ENCODE assay signal across 21 cellular contexts in genomic region chr11:66468691-66469090, GRCh38. TPM values are rescaled to one million over a fixed set of nuclear protein-coding genes. Genes with fewer than 3 reads are reported as not detected.
DNase-seq lines count a peak whose midpoint lies in the region; ATAC-seq and TF ChIP-seq lines count a peak whose summit lies in the region.
"Had no signal": no experiment of that assay in that cellular context is flagged by ENCODE, and none has a peak within 500 bp of the region (broad histone marks: within the 10 kb centered on the region; RNA-seq: fewer than 3 reads in every experiment).

No MANE protein-coding gene starts in this region.

- peaks cover 27% of the 10 kb centered on the region for H3K4me1 Mint-ChIP-seq in CD4-positive, alpha-beta T cell (ENCODE audit: low read depth)
- H3K4me1 Mint-ChIP-seq in activated CD8-positive, alpha-beta T cell treated with anti-CD3 and anti-CD28 coated beads, Interleukin-2, amount 10 ng/mL, durations not matched to agents 7 days and 5 days (ENCODE audit: low read depth) = peaks cover 29% of the 10 kb centered on the region
- peaks cover 8 to 32% (median 19%) of the 10 kb centered on the region in 4 donors for H3K4me1 Mint-ChIP-seq in naive thymus-derived CD8-positive, alpha-beta T cell

- no peak overlapping the region for H3K27ac ChIP-seq in A673 (ENCODE audit: low read depth, low read length, poor library complexity, severe bottlenecking)
- H3K27ac ChIP-seq in CD4-positive, alpha-beta T cell (ENCODE audit: low read depth, low read length) = no peak overlapping the region
- no peak overlapping the region for H3K27ac ChIP-seq in Karpas-422 (ENCODE audit: low read length)
- H3K27ac ChIP-seq: sigmoid colon had no signal

- H3K9ac ChIP-seq in Karpas-422 (ENCODE audit: low read length) = no peak overlapping the region

- H3K4me2 ChIP-seq in Karpas-422 (ENCODE audit: low read depth, low read length, poor library complexity, severe bottlenecking) = no peak overlapping the region

- H3K9me3 ChIP-seq in A673 (ENCODE audit: low read depth, low read length, poor library complexity, severe bottlenecking) (no peaks in the 10 kb centered on the region), Karpas-422 (ENCODE audit: low read length) (no peaks in the 10 kb centered on the region)
- no peaks in the 10 kb centered on the region for H3K9me3 ChIP-seq in CD4-positive, alpha-beta T cell (ENCODE audit: control insufficient read depth, low read length)
- H3K9me3 ChIP-seq: sigmoid colon had no signal

- TF ChIP-seq CTCF in A673 (conservative IDR thresholded peaks at IDR 0.05; ENCODE audit: low read depth, low read length) = no peak
- no peak for TF ChIP-seq CTCF in CD4-positive, alpha-beta T cell (IDR thresholded peaks at IDR 0.05)

- POLR2A ChIA-PET in A673 (lab: Charles Lee; ENCODE audit: low non-redundant PET) = no interaction called here
- POLR2A ChIA-PET in CD4-positive, alpha-beta T cell (lab: Charles Lee) = interaction anchor here (4.3 to 4.9 kb wide), 2 partner anchors 11 to 30 kb away, joined by 35 to 88 read pairs; partner anchors contain the start of genes DPP3 and MRPL11
- POLR2A ChIA-PET in activated CD8-positive, alpha-beta T cell treated with anti-CD3 and anti-CD28 coated beads, Interleukin-2, amount 10 ng/mL, durations not matched to agents 7 days and 5 days (lab: Charles Lee) = interaction anchor here (4.5 kb wide), 1 partner anchor 11 kb away, joined by 22 read pairs; the partner anchor contains the start of gene DPP3
- POLR2A ChIA-PET in naive thymus-derived CD8-positive, alpha-beta T cell (lab: Charles Lee) = interaction anchor here (5.4 kb wide), 1 partner anchor 11 kb away, joined by 46 read pairs; the partner anchor contains the start of gene DPP3

- peaks cover 16% of the 10 kb centered on the region for H3K36me3 Mint-ChIP-seq in CD4-positive, alpha-beta T cell (ENCODE audit: low read depth)
- no peaks in the 10 kb centered on the region for H3K36me3 Mint-ChIP-seq in activated CD8-positive, alpha-beta T cell treated with anti-CD3 and anti-CD28 coated beads, Interleukin-2, amount 10 ng/mL, durations not matched to agents 7 days and 5 days (ENCODE audit: low read depth)
- H3K36me3 Mint-ChIP-seq in naive thymus-derived CD8-positive, alpha-beta T cell = peaks cover 0 to 2% (median 0%) of the 10 kb centered on the region in 3 donors

- H3K9me3 Mint-ChIP-seq in CD4-positive, alpha-beta T cell = no peaks in the 10 kb centered on the region
- H3K9me3 Mint-ChIP-seq in activated CD8-positive, alpha-beta T cell treated with anti-CD3 and anti-CD28 coated beads, Interleukin-2, amount 10 ng/mL, durations not matched to agents 7 days and 5 days (ENCODE audit: insufficient read depth) = no peaks in the 10 kb centered on the region
- H3K9me3 Mint-ChIP-seq in naive thymus-derived CD8-positive, alpha-beta T cell = no peaks in the 10 kb centered on the region

- H2AFZ ChIP-seq in Karpas-422 (ENCODE audit: low read length) = no peak overlapping the region

- intact Hi-C loops in A673 (cut with micrococcal nuclease; ENCODE audit: unreplicated experiment) = no loop called here
- intact Hi-C loops in CD4-positive, alpha-beta T cell (cut with DNase I, micrococcal nuclease) = loop anchor here in 1 of 2 experiments (5.0 kb wide), 2 partner anchors 149 to 946 kb away; partner anchors contain the start of gene RBM14

- H3K36me3 ChIP-seq in A673 (ENCODE audit: insufficient read depth, low read length, poor library complexity, severe bottlenecking) (peaks cover 5% of the 10 kb centered on the region), Karpas-422 (ENCODE audit: insufficient read depth, low read length) (no peaks in the 10 kb centered on the region)

- no peaks in the 10 kb centered on the region for H3K27me3 ChIP-seq in A673 (replicated peaks; ENCODE audit: insufficient read depth, low read depth, low read length, poor library complexity)
- no peaks in the 10 kb centered on the region for H3K27me3 ChIP-seq in CD4-positive, alpha-beta T cell (ENCODE audit: control insufficient read depth, insufficient read depth, low read length)
- no peaks in the 10 kb centered on the region for H3K27me3 ChIP-seq in Karpas-422 (ENCODE audit: low read length)
- H3K27me3 ChIP-seq: sigmoid colon had no signal

- TSS peak; percentile 38 for BruUV-seq in A673 (replicated peaks; lab: Mats Ljungman, UMichigan)

- H3K4me3 Mint-ChIP-seq in CD4-positive, alpha-beta T cell = peak overlapping the region; percentile 92
- peak overlapping the region; percentile 81 for H3K4me3 Mint-ChIP-seq in activated CD8-positive, alpha-beta T cell treated with anti-CD3 and anti-CD28 coated beads, Interleukin-2, amount 10 ng/mL, durations not matched to agents 7 days and 5 days
- peak overlapping the region in 9 of 10 donors; percentile 50 to 92 (median 86) for H3K4me3 Mint-ChIP-seq in naive thymus-derived CD8-positive, alpha-beta T cell

- no peaks in the 10 kb centered on the region for H3K4me1 ChIP-seq in A673 (ENCODE audit: insufficient read depth, low read length, poor library complexity, severe bottlenecking)
- H3K4me1 ChIP-seq in Karpas-422 (ENCODE audit: low read length) = peaks cover 27% of the 10 kb centered on the region

- CTCF ChIA-PET in A673 (lab: Charles Lee) = no interaction called here
- CTCF ChIA-PET in CD4-positive, alpha-beta T cell (lab: Charles Lee) = interaction anchor here (1.3 kb wide), 2 partner anchors 10 to 30 kb away, joined by 4 to 5 read pairs; partner anchors contain the start of gene MRPL11
- CTCF ChIA-PET in activated CD8-positive, alpha-beta T cell treated with anti-CD3 and anti-CD28 coated beads, Interleukin-2, amount 10 ng/mL, durations not matched to agents 7 days and 5 days (lab: Charles Lee) = interaction anchor here (0.8 to 3.9 kb wide), 7 partner anchors 9 to 194 kb away, joined by 3 to 16 read pairs (median 3); partner anchors contain the start of gene DPP3

- no peak for ATAC-seq in CD4-positive, alpha-beta T cell (ENCODE audit: poor library complexity)
- no peak for ATAC-seq in activated CD8-positive, alpha-beta T cell treated with anti-CD3 and anti-CD28 coated beads, Interleukin-2, amount 10 ng/mL, durations not matched to agents 7 days and 5 days
- no peak for ATAC-seq in naive thymus-derived CD8-positive, alpha-beta T cell

- no peaks in the 10 kb centered on the region for H3K9me2 ChIP-seq in Karpas-422 (replicated peaks; ENCODE audit: insufficient read depth, low read length)

- no peak overlapping the region for H3K27ac Mint-ChIP-seq in CD4-positive, alpha-beta T cell
- H3K27ac Mint-ChIP-seq in activated CD8-positive, alpha-beta T cell treated with anti-CD3 and anti-CD28 coated beads, Interleukin-2, amount 10 ng/mL, durations not matched to agents 7 days and 5 days = no peak overlapping the region
- peak overlapping the region in 1 of 10 donors; percentile 57 for H3K27ac Mint-ChIP-seq in naive thymus-derived CD8-positive, alpha-beta T cell

- no peaks in the 10 kb centered on the region for H3K79me2 ChIP-seq in Karpas-422 (ENCODE audit: low read length)

- no peak for DNase-seq in A673 (ENCODE audit: low spot score)
- no peak for DNase-seq in CD4-positive, alpha-beta T cell
- DNase-seq in activated CD8-positive, alpha-beta T cell treated with anti-CD3 and anti-CD28 coated beads, Interleukin-2, amount 10 ng/mL, durations not matched to agents 7 days and 5 days = no peak
- DNase-seq in naive thymus-derived CD8-positive, alpha-beta T cell = no peak
- no peak for DNase-seq in Karpas-422
- DNase-seq in SIG-M5 treated with dmso at 0.1 percent for 504 hours (lab: John Stamatoyannopoulos, UW; ENCODE audit: unreplicated experiment) = no peak
- no peak for DNase-seq in stimulated activated CD4-positive, alpha-beta T cell treated with anti-CD3 and anti-CD28 coated beads, Interleukin-15, amount 100 ng/mL, for 24 hours
- DNase-seq: activated CD4-positive, alpha-beta T cell treated with anti-CD3 and anti-CD28 coated beads, Interleukin-2, amount 50 U/mL, for 4 hours; aorta; mesendoderm; NCI-H1105; NCI-H69; occipital lobe; SIG-M5; sigmoid colon; stimulated activated CD4-positive, alpha-beta T cell treated with anti-CD3 and anti-CD28 coated beads, Interleukin-2, amount 100 ng/mL, for 48 hours had no signal

- no peak overlapping the region for H3K4me3 ChIP-seq in A673 (ENCODE audit: low read depth, low read length, poor library complexity, severe bottlenecking)
- H3K4me3 ChIP-seq in Karpas-422 (ENCODE audit: low read length) = no peak overlapping the region
- H3K4me3 ChIP-seq: sigmoid colon had no signal

- H4K20me1 ChIP-seq in Karpas-422 (ENCODE audit: insufficient read depth, low read depth, low read length) = peaks cover 8% of the 10 kb centered on the region; the same call in 1 of the 2 replicates

- no peaks in the 10 kb centered on the region for H3K27me3 Mint-ChIP-seq in CD4-positive, alpha-beta T cell
- H3K27me3 Mint-ChIP-seq in activated CD8-positive, alpha-beta T cell treated with anti-CD3 and anti-CD28 coated beads, Interleukin-2, amount 10 ng/mL, durations not matched to agents 7 days and 5 days (ENCODE audit: low read depth) = no peaks in the 10 kb centered on the region
- no peaks in the 10 kb centered on the region for H3K27me3 Mint-ChIP-seq in naive thymus-derived CD8-positive, alpha-beta T cell

RNA-seq across cellular contexts. Expression of gene PELI3, which starts 2.0 kb away (rescaled TPM):
- total RNA-seq in A673 (2021) = 15.4 and 18.5 TPM in 2 replicates
- total RNA-seq in CD4-positive, alpha-beta T cell = 10 to 100 TPM; 20.7 to 23.8 TPM
- total RNA-seq in activated CD8-positive, alpha-beta T cell treated with anti-CD3 and anti-CD28 coated beads, Interleukin-2, amount 10 ng/mL, durations not matched to agents 7 days and 5 days = 1 to 10 TPM; 5.1 to 5.8 TPM
- 10 to 100 TPM; 15.0 to 16.3 TPM for total RNA-seq in naive thymus-derived CD8-positive, alpha-beta T cell
- polyA plus RNA-seq in naive thymus-derived CD8-positive, alpha-beta T cell = 1 to 10 TPM; 2.7 to 4.1 (median 3.4) TPM
- 5.6 and 6.7 TPM in 2 replicates for total RNA-seq in Karpas-422 (2014; rRNA removed; shearing (Covaris generic); ENCODE audit: low replicate concordance)

RNA-seq across cellular contexts. Expression of gene DPP3, which starts 11.5 kb away (rescaled TPM):
- total RNA-seq in A673 (2021) = 83.3 and 93.3 TPM in 2 replicates
- total RNA-seq in CD4-positive, alpha-beta T cell = 10 to 100 TPM; 16.9 to 17.7 TPM
- total RNA-seq in activated CD8-positive, alpha-beta T cell treated with anti-CD3 and anti-CD28 coated beads, Interleukin-2, amount 10 ng/mL, durations not matched to agents 7 days and 5 days = 10 to 100 TPM; 73.3 to 79.1 TPM
- 10 to 100 TPM; 20.0 to 23.7 TPM for total RNA-seq in naive thymus-derived CD8-positive, alpha-beta T cell
- 10 to 100 TPM; 20.0 to 25.4 (median 20.5) TPM for polyA plus RNA-seq in naive thymus-derived CD8-positive, alpha-beta T cell
- total RNA-seq in Karpas-422 (2014; rRNA removed; shearing (Covaris generic); ENCODE audit: low replicate concordance) = 77.9 and 91.5 TPM in 2 replicates

RNA-seq across cellular contexts. Expression of gene MRPL11, which starts 30.0 kb away (rescaled TPM):
- total RNA-seq in A673 (2021) = 96.5 and 97.9 TPM in 2 replicates
- total RNA-seq in CD4-positive, alpha-beta T cell = 10 to 100 TPM; 17.7 to 21.0 TPM
- total RNA-seq in activated CD8-positive, alpha-beta T cell treated with anti-CD3 and anti-CD28 coated beads, Interleukin-2, amount 10 ng/mL, durations not matched to agents 7 days and 5 days = 100 to 1,000 TPM in 1 of 2 experiments, 10 to 100 TPM in 1; 93.7 to 100 TPM
- total RNA-seq in naive thymus-derived CD8-positive, alpha-beta T cell = 10 to 100 TPM; 24.8 to 24.9 TPM
- polyA plus RNA-seq in naive thymus-derived CD8-positive, alpha-beta T cell = 10 to 100 TPM; 86.9 to 98.2 (median 87.9) TPM
- total RNA-seq in Karpas-422 (2014; rRNA removed; shearing (Covaris generic); ENCODE audit: low replicate concordance) = 69.6 and 80.4 TPM in 2 replicates

RNA-seq across cellular contexts. Expression of gene BBS1, which starts 41.7 kb away (rescaled TPM):
- 40.5 and 48.4 TPM in 2 replicates for total RNA-seq in A673 (2021)
- total RNA-seq in CD4-positive, alpha-beta T cell = 10 to 100 TPM; 11.7 to 11.9 TPM
- 10 to 100 TPM; 10.6 to 14.0 TPM for total RNA-seq in activated CD8-positive, alpha-beta T cell treated with anti-CD3 and anti-CD28 coated beads, Interleukin-2, amount 10 ng/mL, durations not matched to agents 7 days and 5 days
- total RNA-seq in naive thymus-derived CD8-positive, alpha-beta T cell = 10 to 100 TPM; 31.7 to 32.8 TPM
- 10 to 100 TPM in 2 of 3 donors, 1 to 10 TPM in 1; 9.4 to 11.9 (median 11.2) TPM for polyA plus RNA-seq in naive thymus-derived CD8-positive, alpha-beta T cell
- 9.1 and 37.3 TPM in 2 replicates for total RNA-seq in Karpas-422 (2014; rRNA removed; shearing (Covaris generic); ENCODE audit: low replicate concordance)

RNA-seq across cellular contexts. Expression of gene NPAS4, which starts 47.9 kb away (rescaled TPM):
- total RNA-seq in A673 (2021) = not detected in 2 replicates
- total RNA-seq in CD4-positive, alpha-beta T cell = not detected
- under 1 TPM; 0.18 to 0.34 TPM for total RNA-seq in activated CD8-positive, alpha-beta T cell treated with anti-CD3 and anti-CD28 coated beads, Interleukin-2, amount 10 ng/mL, durations not matched to agents 7 days and 5 days
- total RNA-seq in naive thymus-derived CD8-positive, alpha-beta T cell = not detected
- polyA plus RNA-seq in naive thymus-derived CD8-positive, alpha-beta T cell = not detected
- total RNA-seq in Karpas-422 (2014; rRNA removed; shearing (Covaris generic); ENCODE audit: low replicate concordance) = not detected in 2 replicates
- total RNA-seq: endothelial cell of umbilical vein, fibroblast of villous mesenchyme, H4, kidney epithelial cell, OCI-LY7 had no signal
- polyA plus RNA-seq: endothelial cell of umbilical vein had no signal
